9 cellular contexts compared by ENCODE assay signal in the genomic region with DNA sequence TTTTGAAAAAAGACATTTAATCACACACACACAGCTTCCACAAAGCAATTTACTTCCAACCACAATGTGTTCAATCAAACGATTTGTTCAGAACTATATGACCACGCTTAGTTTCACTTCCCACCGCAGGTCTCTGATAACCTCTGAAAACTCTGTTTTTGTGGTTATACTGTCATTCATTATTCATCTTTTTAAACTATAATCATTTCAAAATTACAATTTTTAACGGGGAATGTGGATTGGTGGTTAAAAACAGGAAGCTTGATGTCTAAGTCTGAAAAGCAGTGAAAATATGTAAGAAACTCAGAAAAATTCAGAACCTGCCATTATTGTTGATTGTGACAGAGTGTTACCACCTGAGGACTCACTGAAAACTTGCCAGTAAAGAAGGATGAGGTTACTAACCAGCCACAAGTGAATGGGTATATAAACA. TPM values are rescaled to one million over a fixed set of nuclear protein-coding genes. Genes with fewer than 3 reads are reported as not detected.
DNase-seq lines count a peak whose midpoint lies in the region; ATAC-seq and TF ChIP-seq lines count a peak whose summit lies in the region.
"Had no signal": no experiment of that assay in that cellular context is flagged by ENCODE, and none has a peak within 500 bp of the region (broad histone marks: within the 10 kb centered on the region; RNA-seq: fewer than 3 reads in every experiment).

No MANE protein-coding gene starts in this region.

- H3K9me3 ChIP-seq in neural progenitor cell (ENCODE audit: low read depth) (no peaks in the 10 kb centered on the region), mesenchymal stem cell (ENCODE audit: control insufficient read depth, low read length) (no peaks in the 10 kb centered on the region)

- H3K27me3 Mint-ChIP-seq in memory B cell (peaks cover 36% of the 10 kb centered on the region), neural progenitor cell (ENCODE audit: insufficient read depth, low read depth) (no peaks in the 10 kb centered on the region)

- H3K36me3 ChIP-seq in neural progenitor cell (no peaks in the 10 kb centered on the region), mesenchymal stem cell (ENCODE audit: control insufficient read depth in 1 of 2, insufficient read depth in 2 of 2, low read depth in 1 of 2, low read length in 2 of 2) (no peaks in the 10 kb centered on the region)

- no peak overlapping the region for H2AFZ ChIP-seq in neural progenitor cell (replicated peaks)
- no peak overlapping the region for H2AFZ ChIP-seq in mesenchymal stem cell (ENCODE audit: low read depth, low read length)

- H3K79me1 ChIP-seq in mesenchymal stem cell (replicated peaks; ENCODE audit: low read length, poor library complexity, severe bottlenecking) = no peaks in the 10 kb centered on the region

- H4K8ac ChIP-seq in mesenchymal stem cell (ENCODE audit: low read length) = no peak overlapping the region

- H3K9me3 Mint-ChIP-seq in memory B cell (no peaks in the 10 kb centered on the region), neural progenitor cell (no peaks in the 10 kb centered on the region)
- H3K9me3 Mint-ChIP-seq: dendritic cell treated with granulocyte-macrophage colony-stimulating factor and Interleukin-4, amounts not matched to agents 40 ng/mL and 50 ng/mL, for 4 days had no signal

- H3K4me1 Mint-ChIP-seq in memory B cell (peaks cover 12% of the 10 kb centered on the region), neural progenitor cell (peaks cover 11% of the 10 kb centered on the region)

- H4K20me1 ChIP-seq in neural progenitor cell (ENCODE audit: low read depth) = no peaks in the 10 kb centered on the region

- H3K18ac ChIP-seq in mesenchymal stem cell (ENCODE audit: low read depth in 1 of 2, low read length in 2 of 2) = no peak overlapping the region

- no peak for TF ChIP-seq CTCF in neural progenitor cell (IDR thresholded peaks at IDR 0.05)

- no peak overlapping the region for H3K27ac Mint-ChIP-seq in memory B cell
- no peak overlapping the region for H3K27ac Mint-ChIP-seq in neural progenitor cell
- H3K27ac Mint-ChIP-seq: dendritic cell treated with granulocyte-macrophage colony-stimulating factor and Interleukin-4, amounts not matched to agents 40 ng/mL and 50 ng/mL, for 4 days had no signal

- H2BK5ac ChIP-seq in mesenchymal stem cell (ENCODE audit: low read depth, low read length, poor library complexity, severe bottlenecking) = no peak overlapping the region

- no peak overlapping the region for H3K27ac ChIP-seq in neural progenitor cell
- H3K27ac ChIP-seq in mesenchymal stem cell (ENCODE audit: low read length, poor library complexity, severe bottlenecking) = no peak overlapping the region

- H2BK120ac ChIP-seq in mesenchymal stem cell (ENCODE audit: low read depth, low read length) = no peak overlapping the region

- H3K36me3 Mint-ChIP-seq in memory B cell (no peaks in the 10 kb centered on the region), neural progenitor cell (no peaks in the 10 kb centered on the region)

- H3K4me2 ChIP-seq in neural progenitor cell (no peak overlapping the region), mesenchymal stem cell (ENCODE audit: low read length, poor library complexity, severe bottlenecking) (no peak overlapping the region)

- no peak overlapping the region for H3K14ac ChIP-seq in mesenchymal stem cell (ENCODE audit: low read length in 2 of 2)

- H3K4me3 Mint-ChIP-seq in memory B cell = no peak overlapping the region
- no peak overlapping the region for H3K4me3 Mint-ChIP-seq in neural progenitor cell
- H3K4me3 Mint-ChIP-seq: dendritic cell treated with granulocyte-macrophage colony-stimulating factor and Interleukin-4, amounts not matched to agents 40 ng/mL and 50 ng/mL, for 4 days had no signal

- H3K9ac ChIP-seq in neural progenitor cell (no peak overlapping the region), mesenchymal stem cell (ENCODE audit: low read length) (no peak overlapping the region)

- no peaks in the 10 kb centered on the region for H3K27me3 ChIP-seq in neural progenitor cell
- peaks cover 0 to 34% of the 10 kb centered on the region in 2 experiments for H3K27me3 ChIP-seq in mesenchymal stem cell (ENCODE audit: control insufficient read depth in 1 of 2, insufficient read depth in 1 of 2, low read length in 2 of 2)

- peak; percentile 83 for ATAC-seq in GM18508 (IDR thresholded peaks at IDR 0.05; ENCODE audit: insufficient read depth, unreplicated experiment)
- peak; percentile 67 for ATAC-seq in HG02943 (IDR thresholded peaks at IDR 0.05; ENCODE audit: low read depth, unreplicated experiment)
- peak; percentile 73 for ATAC-seq in memory B cell (ENCODE audit: low read depth)

- no peak overlapping the region for H2AK5ac ChIP-seq in mesenchymal stem cell (ENCODE audit: low read length, severe bottlenecking)

- DNase-seq in T follicular helper cell (ENCODE audit: low read depth) = peak; percentile 4
- DNase-seq in memory B cell (ENCODE audit: low spot score in 2 of 2) = no peak
- no peak for DNase-seq in iPS-NIHi11 (ENCODE audit: low spot score)
- no peak for DNase-seq in neural progenitor cell (ENCODE audit: low spot score)
- DNase-seq in NCI-H1417 treated with DMSO at 0.1 percent for 48 hours (lab: John Stamatoyannopoulos, UW) = no peak
- DNase-seq in mesenchymal stem cell = no peak

- H3K79me2 ChIP-seq in neural progenitor cell (ENCODE audit: low read depth) = no peaks in the 10 kb centered on the region

- H4K91ac ChIP-seq in mesenchymal stem cell (ENCODE audit: low read length) = no peak overlapping the region

- WGBS in mesenchymal stem cell = 91% methylated on average over 3 of the region's 4 CpGs

- H3K4me1 ChIP-seq in neural progenitor cell = no peaks in the 10 kb centered on the region
- peaks cover 19% of the 10 kb centered on the region for H3K4me1 ChIP-seq in mesenchymal stem cell (ENCODE audit: control insufficient read depth, insufficient read depth, low read depth, low read length)

- H2BK12ac ChIP-seq in mesenchymal stem cell (ENCODE audit: low read length in 2 of 2) = no peak overlapping the region

- no peak overlapping the region for H3K23ac ChIP-seq in mesenchymal stem cell (ENCODE audit: low read length in 2 of 2)

- H3K4ac ChIP-seq in mesenchymal stem cell (ENCODE audit: low read depth in 1 of 2, low read length in 2 of 2) = no peak overlapping the region

- no peaks in the 10 kb centered on the region for H3F3A ChIP-seq in neural progenitor cell (ENCODE audit: low read depth)

- no peak overlapping the region for H3K4me3 ChIP-seq in neural progenitor cell
- H3K4me3 ChIP-seq in mesenchymal stem cell (ENCODE audit: insufficient read depth in 1 of 2, low read depth in 1 of 2, low read length in 2 of 2) = no peak overlapping the region

- H2BK15ac ChIP-seq in mesenchymal stem cell (ENCODE audit: low read depth, poor library complexity, severe bottlenecking) = no peak overlapping the region

RNA-seq across cellular contexts. Expression of gene TMEM174, which starts 12.7 kb away (rescaled TPM):
- not detected in 2 replicates for total RNA-seq in neural progenitor cell (ENCODE audit: low replicate concordance)
- not detected for polyA plus RNA-seq in mesenchymal stem cell (2013, experiment 1 of 2)
- polyA plus RNA-seq in mesenchymal stem cell (2013, experiment 2 of 2) = not detected

RNA-seq across cellular contexts. Expression of gene TMEM171, which starts 39.9 kb away (rescaled TPM):
- not detected in 2 replicates for total RNA-seq in neural progenitor cell (ENCODE audit: low replicate concordance)
- 0.47 TPM for polyA plus RNA-seq in mesenchymal stem cell (2013, experiment 1 of 2)
- 0.56 TPM for polyA plus RNA-seq in mesenchymal stem cell (2013, experiment 2 of 2)
